Comparison of ENCODE assay signal across 1 cellular context in the genomic region with DNA sequence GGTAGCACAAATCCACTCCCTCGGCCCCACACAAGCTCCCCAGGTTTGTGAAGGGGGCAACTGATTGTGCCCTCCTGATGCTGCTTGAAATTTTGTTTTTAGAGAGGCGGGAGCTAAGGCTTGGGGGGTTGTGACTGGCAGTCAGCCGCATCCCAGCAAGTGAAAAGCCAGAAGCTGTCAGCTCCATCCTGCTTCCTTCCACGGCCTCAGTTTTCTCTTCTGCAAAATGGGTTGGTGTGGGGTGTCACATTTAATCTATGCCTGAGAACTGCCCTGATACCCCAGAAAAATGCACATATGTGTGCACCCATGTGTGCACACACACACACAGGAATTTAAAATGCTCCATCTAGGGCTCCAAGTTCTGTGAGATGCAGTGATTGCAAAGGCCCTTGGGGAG.
TF ChIP-seq lines count a peak whose summit lies in the region.

No MANE protein-coding gene starts in this region.

TF ChIP-seq in SK-N-SH treated with all-trans-retinoic acid at 6 μM for 48 hours, 23 proteins besides CTCF, POLR2A, EP300 and RAD21 (continued from another document):
- TF ChIP-seq, protein P1, sequence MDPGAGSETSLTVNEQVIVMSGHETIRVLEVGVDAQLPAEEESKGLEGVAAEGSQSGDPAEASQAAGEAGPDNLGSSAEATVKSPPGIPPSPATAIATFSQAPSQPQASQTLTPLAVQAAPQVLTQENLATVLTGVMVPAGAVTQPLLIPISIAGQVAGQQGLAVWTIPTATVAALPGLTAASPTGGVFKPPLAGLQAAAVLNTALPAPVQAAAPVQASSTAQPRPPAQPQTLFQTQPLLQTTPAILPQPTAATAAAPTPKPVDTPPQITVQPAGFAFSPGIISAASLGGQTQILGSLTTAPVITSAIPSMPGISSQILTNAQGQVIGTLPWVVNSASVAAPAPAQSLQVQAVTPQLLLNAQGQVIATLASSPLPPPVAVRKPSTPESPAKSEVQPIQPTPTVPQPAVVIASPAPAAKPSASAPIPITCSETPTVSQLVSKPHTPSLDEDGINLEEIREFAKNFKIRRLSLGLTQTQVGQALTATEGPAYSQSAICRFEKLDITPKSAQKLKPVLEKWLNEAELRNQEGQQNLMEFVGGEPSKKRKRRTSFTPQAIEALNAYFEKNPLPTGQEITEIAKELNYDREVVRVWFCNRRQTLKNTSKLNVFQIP (CRISPR knock-in tag; IDR thresholded peaks at IDR 0.05; ENCODE audit: borderline replicate concordance, low read depth), result no peak
- TF ChIP-seq ZNF8 (CRISPR knock-in tag; IDR thresholded peaks at IDR 0.05) (no peak), ISL1 (CRISPR knock-in tag; IDR thresholded peaks at IDR 0.05) (no peak), PPARA (CRISPR knock-in tag; IDR thresholded peaks at IDR 0.05; ENCODE audit: borderline replicate concordance) (no peak), CSDC2 (CRISPR knock-in tag; IDR thresholded peaks at IDR 0.05) (no peak), GLIS3 (CRISPR knock-in tag; IDR thresholded peaks at IDR 0.05) (no peak), ARNTL (CRISPR knock-in tag; IDR thresholded peaks at IDR 0.05; ENCODE audit: borderline replicate concordance, low read depth) (no peak), ZC3H10 (CRISPR knock-in tag; IDR thresholded peaks at IDR 0.05) (no peak), RARB (CRISPR knock-in tag; IDR thresholded peaks at IDR 0.05) (no peak), TSHZ2 (CRISPR knock-in tag; IDR thresholded peaks at IDR 0.05) (no peak), BACH2 (CRISPR knock-in tag; IDR thresholded peaks at IDR 0.05; ENCODE audit: borderline replicate concordance) (no peak), OSR1 (CRISPR knock-in tag; IDR thresholded peaks at IDR 0.05) (no peak)
- TF ChIP-seq, protein P2, sequence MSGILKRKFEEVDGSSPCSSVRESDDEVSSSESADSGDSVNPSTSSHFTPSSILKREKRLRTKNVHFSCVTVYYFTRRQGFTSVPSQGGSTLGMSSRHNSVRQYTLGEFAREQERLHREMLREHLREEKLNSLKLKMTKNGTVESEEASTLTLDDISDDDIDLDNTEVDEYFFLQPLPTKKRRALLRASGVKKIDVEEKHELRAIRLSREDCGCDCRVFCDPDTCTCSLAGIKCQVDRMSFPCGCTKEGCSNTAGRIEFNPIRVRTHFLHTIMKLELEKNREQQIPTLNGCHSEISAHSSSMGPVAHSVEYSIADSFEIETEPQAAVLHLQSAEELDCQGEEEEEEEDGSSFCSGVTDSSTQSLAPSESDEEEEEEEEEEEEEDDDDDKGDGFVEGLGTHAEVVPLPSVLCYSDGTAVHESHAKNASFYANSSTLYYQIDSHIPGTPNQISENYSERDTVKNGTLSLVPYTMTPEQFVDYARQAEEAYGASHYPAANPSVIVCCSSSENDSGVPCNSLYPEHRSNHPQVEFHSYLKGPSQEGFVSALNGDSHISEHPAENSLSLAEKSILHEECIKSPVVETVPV (CRISPR knock-in tag; IDR thresholded peaks at IDR 0.05), result no peak
